In the genomic region with DNA sequence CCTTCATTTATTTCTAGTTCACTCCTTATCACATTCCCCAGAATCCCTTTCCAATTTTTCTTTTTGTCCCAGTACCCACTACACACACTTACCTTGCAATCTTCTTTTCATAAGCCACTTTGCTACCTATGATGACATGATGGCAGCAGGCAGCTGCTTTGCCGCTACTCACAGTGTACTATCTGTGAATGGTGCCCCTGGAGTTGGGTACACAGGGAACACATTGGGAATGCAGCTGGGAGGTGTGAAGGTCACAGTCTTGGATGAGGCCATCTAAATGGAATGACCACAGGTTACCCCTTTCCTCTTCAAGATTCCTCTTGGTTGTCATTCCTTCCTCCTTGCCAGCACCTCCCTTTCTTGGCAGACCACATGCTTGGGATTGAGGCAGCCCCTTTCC, we compare ENCODE assay signal across 14 cellular contexts. TPM values are rescaled to one million over a fixed set of nuclear protein-coding genes. Genes with fewer than 3 reads are reported as not detected.
DNase-seq lines count a peak whose midpoint lies in the region; ATAC-seq, FAIRE-seq and TF ChIP-seq lines count a peak whose summit lies in the region.
"Had no signal": no experiment of that assay in that cellular context is flagged by ENCODE, and none has a peak within 500 bp of the region (broad histone marks: within the 10 kb centered on the region; RNA-seq: fewer than 3 reads in every experiment).

No MANE protein-coding gene starts in this region.

- peak; percentile 35 for ATAC-seq in GM18907 (IDR thresholded peaks at IDR 0.05; ENCODE audit: unreplicated experiment)
- ATAC-seq in HG03196 (IDR thresholded peaks at IDR 0.05; ENCODE audit: unreplicated experiment) = peak; percentile 10
- ATAC-seq in stimulated activated memory B cell treated with anti-CD40 and anti-IgM and Interleukin-4, amounts not matched to agents 10 μg/mL and 1 μg/mL and 100 μg/mL, for 72 hours = no peak
- ATAC-seq: left lobe of liver had no signal

- TF ChIP-seq CTCF in GM06990 (IDR thresholded peaks at IDR 0.05; ENCODE audit: insufficient read depth, low read length, poor library complexity, severe bottlenecking) = no peak
- no peak for TF ChIP-seq CTCF in brain microvascular endothelial cell (IDR thresholded peaks at IDR 0.05; ENCODE audit: low read depth, low read length, missing control alignments)

- H3K36me3 ChIP-seq in GM06990 (ENCODE audit: control insufficient read depth, insufficient read depth, low read length) = no peaks in the 10 kb centered on the region
- H3K36me3 ChIP-seq in brain microvascular endothelial cell (replicated peaks) = no peaks in the 10 kb centered on the region

- no peaks in the 10 kb centered on the region for H3K36me3 Mint-ChIP-seq in stimulated activated memory B cell treated with anti-CD40 and anti-IgM and Interleukin-4, amounts not matched to agents 10 μg/mL and 1 μg/mL and 100 μg/mL, for 72 hours

- no peak overlapping the region for H3K4me3 Mint-ChIP-seq in stimulated activated memory B cell treated with anti-CD40 and anti-IgM and Interleukin-4, amounts not matched to agents 10 μg/mL and 1 μg/mL and 100 μg/mL, for 72 hours
- H3K4me3 Mint-ChIP-seq: neural crest cell had no signal

- H3K27me3 ChIP-seq in GM06990 (replicated peaks; ENCODE audit: control insufficient read depth, insufficient read depth, low read length) (no peaks in the 10 kb centered on the region), brain microvascular endothelial cell (replicated peaks) (no peaks in the 10 kb centered on the region)

- H3K4me1 Mint-ChIP-seq in stimulated activated memory B cell treated with anti-CD40 and anti-IgM and Interleukin-4, amounts not matched to agents 10 μg/mL and 1 μg/mL and 100 μg/mL, for 72 hours = peaks cover 6% of the 10 kb centered on the region
- H3K4me1 Mint-ChIP-seq: neural crest cell had no signal

- H3K4me3 ChIP-seq in GM06990 (replicated peaks; ENCODE audit: low read depth, low read length) (peak overlapping the region; percentile 7; the same call in 1 of the 2 replicates), brain microvascular endothelial cell (ENCODE audit: low read depth, low read length) (no peak overlapping the region)

- DNase-seq in GM06990 (ENCODE audit: extremely low read depth, insufficient read length) = no peak
- peak; percentile 7 for DNase-seq in astrocyte of the hippocampus (ENCODE audit: low read depth, low spot score)
- no peak for DNase-seq in brain microvascular endothelial cell
- no peak for DNase-seq in frontal cortex (ENCODE audit: low spot score in 2 of 2)
- DNase-seq: GDM1, head of caudate nucleus, NCI-H524 treated with DMSO at 0.1 percent for 48 hours had no signal

- in situ Hi-C loops in brain microvascular endothelial cell (cut with HindIII; ENCODE audit: low pct_ligation_motif_present, low sequenced_read_pairs) = no loop called here

- no peak for FAIRE-seq in frontal cortex (lab: Jason Lieb, UNC)
- FAIRE-seq: bronchial epithelial cell, endometrium had no signal

- H3K9me3 Mint-ChIP-seq in stimulated activated memory B cell treated with anti-CD40 and anti-IgM and Interleukin-4, amounts not matched to agents 10 μg/mL and 1 μg/mL and 100 μg/mL, for 72 hours = peaks cover 3% of the 10 kb centered on the region
- H3K9me3 Mint-ChIP-seq: neural crest cell had no signal

- no peak overlapping the region for H3K27ac ChIP-seq in brain microvascular endothelial cell

- H3K27me3 Mint-ChIP-seq in stimulated activated memory B cell treated with anti-CD40 and anti-IgM and Interleukin-4, amounts not matched to agents 10 μg/mL and 1 μg/mL and 100 μg/mL, for 72 hours = no peaks in the 10 kb centered on the region

- H3K27ac Mint-ChIP-seq in stimulated activated memory B cell treated with anti-CD40 and anti-IgM and Interleukin-4, amounts not matched to agents 10 μg/mL and 1 μg/mL and 100 μg/mL, for 72 hours = no peak overlapping the region

RNA-seq across cellular contexts. Expression of a gene that starts 20.8 kb away (rescaled TPM):
- total RNA-seq in frontal cortex = 75.4 TPM
